Comparison of ENCODE assay signal across 24 cellular contexts in the genomic region with DNA sequence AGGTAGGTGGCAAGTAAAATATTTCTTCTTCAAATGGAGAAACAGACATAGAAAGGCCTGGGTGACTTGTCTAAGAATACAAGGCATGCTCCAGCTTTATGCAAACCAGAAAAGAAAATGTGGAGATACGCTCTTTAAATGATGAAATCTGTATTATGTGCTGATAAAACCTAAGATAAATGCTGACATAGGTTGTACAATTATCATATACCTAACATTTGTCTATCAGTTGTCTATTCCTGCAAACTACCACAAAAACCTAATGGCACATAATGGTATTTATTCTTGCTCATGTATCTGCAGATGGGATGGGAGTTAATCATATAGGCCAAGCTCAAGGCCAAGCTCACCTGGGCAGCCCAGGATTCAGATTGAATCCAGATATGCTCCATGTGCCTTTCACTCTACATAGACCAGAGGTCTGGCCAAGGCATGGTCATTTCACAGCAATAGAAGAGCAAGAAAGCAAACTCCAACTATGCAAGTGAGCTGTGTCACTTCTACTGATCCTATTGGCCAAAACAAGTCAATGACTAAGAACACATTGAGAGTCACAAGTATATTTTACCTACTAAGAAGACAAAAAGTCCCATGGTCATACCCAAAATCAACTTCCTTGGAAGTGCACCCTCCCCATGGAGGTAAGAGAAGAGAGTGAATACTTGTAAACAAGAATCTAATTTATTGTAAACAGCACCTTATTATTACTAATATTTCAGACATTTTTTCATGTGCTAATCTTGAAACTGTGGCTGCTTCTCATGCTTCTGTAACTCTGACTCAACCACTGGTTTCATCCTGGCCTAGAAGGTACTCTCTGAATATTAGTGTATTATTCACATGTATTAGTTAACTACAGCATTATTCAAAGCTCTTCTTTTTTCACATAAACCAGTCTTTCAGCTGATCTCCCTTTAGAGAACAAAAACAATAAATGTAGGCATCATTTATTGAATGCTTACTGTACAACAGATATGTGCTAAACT.
DNase-seq lines count a peak whose midpoint lies in the region; ATAC-seq, FAIRE-seq and TF ChIP-seq lines count a peak whose summit lies in the region.
"Had no signal": no experiment of that assay in that cellular context is flagged by ENCODE, and none has a peak within 500 bp of the region (broad histone marks: within the 10 kb centered on the region; RNA-seq: fewer than 3 reads in every experiment).

No MANE protein-coding gene starts in this region.

- H3K27me3 ChIP-seq in mesendoderm (ENCODE audit: insufficient read depth, low read length, poor library complexity), result no peaks in the 10 kb centered on the region
- no peaks in the 10 kb centered on the region for H3K27me3 ChIP-seq in ascending aorta
- H3K27me3 ChIP-seq: esophagus muscularis mucosa, SJCRH30, tibial artery had no signal

- peaks cover 1 to 2% of the 10 kb centered on the region in 2 donors for H3K36me3 Mint-ChIP-seq in activated T-cell treated with anti-CD3 and anti-CD28 coated beads, Interleukin-2, amount 50 U/mL, for 72 hours (ENCODE audit: insufficient read depth in 2 of 2)
- H3K36me3 Mint-ChIP-seq: brain; stimulated activated naive B cell treated with anti-CD40 and anti-IgM and Interleukin-4, amounts not matched to agents 10 μg/mL and 1 μg/mL and 100 μg/mL, for 72 hours had no signal

- no CpG with 5 or more reads among the region's 1 CpG for WGBS in mesendoderm (ENCODE audit: extremely low coverage, insufficient coverage, low lambda C conversion rate)

- no peaks in the 10 kb centered on the region for H3K36me3 ChIP-seq in mesendoderm (ENCODE audit: control insufficient read depth, insufficient read depth, low read length)
- no peaks in the 10 kb centered on the region for H3K36me3 ChIP-seq in ascending aorta
- H3K36me3 ChIP-seq: esophagus muscularis mucosa, SJCRH30, tibial artery had no signal

- H3K4me1 ChIP-seq in mesendoderm (ENCODE audit: control insufficient read depth, low read depth, low read length) (no peaks in the 10 kb centered on the region), ascending aorta (no peaks in the 10 kb centered on the region)
- H3K4me1 ChIP-seq: esophagus muscularis mucosa, SJCRH30, tibial artery had no signal

- no peak overlapping the region for H4K5ac ChIP-seq in mesendoderm (ENCODE audit: low read length)

- no peaks in the 10 kb centered on the region for H3K79me2 ChIP-seq in mesendoderm (ENCODE audit: control insufficient read depth, insufficient read depth, low read length)

- FAIRE-seq in urothelium cell line (lab: Jason Lieb, UNC), result peak; percentile 73

- H2BK15ac ChIP-seq in mesendoderm (replicated peaks; ENCODE audit: low read depth), result no peak overlapping the region

- no peak overlapping the region for H3K56ac ChIP-seq in mesendoderm (ENCODE audit: low read length)

- TF ChIP-seq CTCF in ascending aorta (IDR thresholded peaks at IDR 0.05), result no peak

- H3K9me3 Mint-ChIP-seq in activated T-cell treated with anti-CD3 and anti-CD28 coated beads, Interleukin-2, amount 50 U/mL, for 72 hours, result peaks cover 8 to 9% of the 10 kb centered on the region in 2 donors
- H3K9me3 Mint-ChIP-seq: HFFc6, nephron had no signal

- no peak overlapping the region for H4K8ac ChIP-seq in mesendoderm (ENCODE audit: low read depth, low read length)

- no peaks in the 10 kb centered on the region for H3K9me3 ChIP-seq in ascending aorta
- H3K9me3 ChIP-seq: esophagus muscularis mucosa, SJCRH30, tibial artery had no signal

- H3K23ac ChIP-seq in mesendoderm (ENCODE audit: low read length), result no peak overlapping the region

- no peak for ATAC-seq in activated T-cell treated with anti-CD3 and anti-CD28 coated beads, Interleukin-2, amount 50 U/mL, for 72 hours (replicated peaks in 1 of 2)
- ATAC-seq in HG02610 (IDR thresholded peaks at IDR 0.05; ENCODE audit: unreplicated experiment), result peak; percentile 77
- peak; percentile 55 for ATAC-seq in HG03378 (IDR thresholded peaks at IDR 0.05; ENCODE audit: unreplicated experiment)
- ATAC-seq: stimulated activated naive B cell treated with anti-CD40 and anti-IgM and Interleukin-4, amounts not matched to agents 10 μg/mL and 1 μg/mL and 100 μg/mL, for 72 hours had no signal

- no peak overlapping the region for H3K9ac ChIP-seq in mesendoderm (ENCODE audit: low read length)

- no peak for DNase-seq in activated T-cell treated with anti-CD3 and anti-CD28 coated beads, Interleukin-2, amount 50 U/mL, for 72 hours
- no peak for DNase-seq in activated T-cell treated with anti-CD3 and anti-CD28 coated beads, Interleukin-2, amount 50 U/mL, for 1 hour
- DNase-seq in urothelium cell line (ENCODE audit: low spot score), result no peak
- DNase-seq in NCI-H1105 treated with DMSO at 0.1 percent for 48 hours (lab: John Stamatoyannopoulos, UW), result no peak
- no peak for DNase-seq in mesendoderm
- no peak for DNase-seq in ascending aorta (ENCODE audit: low spot score in 2 of 2)
- DNase-seq: activated naive CD4-positive, alpha-beta T cell treated with Interleukin-2 at 50 U/mL for 16 hours; dermis blood vessel endothelial cell; HFFc6; MV-4-11; NCI-H2107; NCI-H526; SJCRH30; stimulated activated CD4-positive, alpha-beta T cell treated with anti-CD3 and anti-CD28 coated beads, Interleukin-12 subunit alpha, Interleukin-12 subunit beta, amount 100 ng/mL, for 4 hours; stimulated activated naive B cell treated with anti-CD40 and anti-IgM and Interleukin-4, amounts not matched to agents 10 μg/mL and 1 μg/mL and 100 μg/mL, for 72 hours; tibial artery had no signal

- no peak overlapping the region for H3K4ac ChIP-seq in mesendoderm (ENCODE audit: low read depth, low read length)

- no peak overlapping the region for H2AK5ac ChIP-seq in mesendoderm (ENCODE audit: low read length)

- no peak overlapping the region for H2BK5ac ChIP-seq in mesendoderm (ENCODE audit: low read length)

- no peaks in the 10 kb centered on the region for H3K27me3 Mint-ChIP-seq in activated T-cell treated with anti-CD3 and anti-CD28 coated beads, Interleukin-2, amount 50 U/mL, for 72 hours (ENCODE audit: low read depth)
- H3K27me3 Mint-ChIP-seq: stimulated activated naive B cell treated with anti-CD40 and anti-IgM and Interleukin-4, amounts not matched to agents 10 μg/mL and 1 μg/mL and 100 μg/mL, for 72 hours had no signal

- H3K18ac ChIP-seq in mesendoderm (ENCODE audit: low read length), result no peak overlapping the region

- no peaks in the 10 kb centered on the region for H3K79me1 ChIP-seq in mesendoderm (ENCODE audit: low read length)

- H3K27ac Mint-ChIP-seq in activated T-cell treated with anti-CD3 and anti-CD28 coated beads, Interleukin-2, amount 50 U/mL, for 72 hours, result peak overlapping the region; percentile 73
- H3K27ac Mint-ChIP-seq: brain; HFFc6; nephron; progenitor cell of endocrine pancreas; stimulated activated naive B cell treated with anti-CD40 and anti-IgM and Interleukin-4, amounts not matched to agents 10 μg/mL and 1 μg/mL and 100 μg/mL, for 72 hours; T-helper 2 cell treated with Interferon-gamma antibody and Interleukin-4, amounts not matched to agents 5 μg/mL and 100 μg/mL, for 36 hours had no signal

- H3K27ac ChIP-seq in mesendoderm (ENCODE audit: low read depth, low read length) (no peak overlapping the region), ascending aorta (no peak overlapping the region)
- H3K27ac ChIP-seq: 22Rv1, esophagus muscularis mucosa, SJCRH30, tibial artery had no signal

- H3K4me1 Mint-ChIP-seq in activated T-cell treated with anti-CD3 and anti-CD28 coated beads, Interleukin-2, amount 50 U/mL, for 72 hours (ENCODE audit: low read depth), result no peaks in the 10 kb centered on the region
- H3K4me1 Mint-ChIP-seq: nephron; stimulated activated naive B cell treated with anti-CD40 and anti-IgM and Interleukin-4, amounts not matched to agents 10 μg/mL and 1 μg/mL and 100 μg/mL, for 72 hours had no signal

- no peak overlapping the region for H3K4me2 ChIP-seq in mesendoderm (ENCODE audit: low read length)

- no peak overlapping the region for H2BK120ac ChIP-seq in mesendoderm (ENCODE audit: low read depth, low read length)

- intact Hi-C loops in ascending aorta (cut with DNase I), result no loop called here

- no peak overlapping the region for H3K4me3 ChIP-seq in mesendoderm (ENCODE audit: low read length)
- no peak overlapping the region for H3K4me3 ChIP-seq in ascending aorta
- H3K4me3 ChIP-seq: esophagus muscularis mucosa, SJCRH30, tibial artery had no signal

- H3K4me3 Mint-ChIP-seq in activated T-cell treated with anti-CD3 and anti-CD28 coated beads, Interleukin-2, amount 50 U/mL, for 72 hours, result no peak overlapping the region
- H3K4me3 Mint-ChIP-seq: brain; HFFc6; nephron; stimulated activated naive B cell treated with anti-CD40 and anti-IgM and Interleukin-4, amounts not matched to agents 10 μg/mL and 1 μg/mL and 100 μg/mL, for 72 hours; T-helper 2 cell treated with Interferon-gamma antibody and Interleukin-4, amounts not matched to agents 5 μg/mL and 100 μg/mL, for 36 hours had no signal

Comparison
In these comparisons a context has a peak if more than half of its experiments do, and no peak if none do; other contexts are left out.
1. ATAC-seq: peak in HG02610 (single experiment) and HG03378 (single experiment); none in activated T-cell treated with anti-CD3 and anti-CD28 coated beads, Interleukin-2, amount 50 U/mL, for 72 hours (0 of 2).